In the genomic region with DNA sequence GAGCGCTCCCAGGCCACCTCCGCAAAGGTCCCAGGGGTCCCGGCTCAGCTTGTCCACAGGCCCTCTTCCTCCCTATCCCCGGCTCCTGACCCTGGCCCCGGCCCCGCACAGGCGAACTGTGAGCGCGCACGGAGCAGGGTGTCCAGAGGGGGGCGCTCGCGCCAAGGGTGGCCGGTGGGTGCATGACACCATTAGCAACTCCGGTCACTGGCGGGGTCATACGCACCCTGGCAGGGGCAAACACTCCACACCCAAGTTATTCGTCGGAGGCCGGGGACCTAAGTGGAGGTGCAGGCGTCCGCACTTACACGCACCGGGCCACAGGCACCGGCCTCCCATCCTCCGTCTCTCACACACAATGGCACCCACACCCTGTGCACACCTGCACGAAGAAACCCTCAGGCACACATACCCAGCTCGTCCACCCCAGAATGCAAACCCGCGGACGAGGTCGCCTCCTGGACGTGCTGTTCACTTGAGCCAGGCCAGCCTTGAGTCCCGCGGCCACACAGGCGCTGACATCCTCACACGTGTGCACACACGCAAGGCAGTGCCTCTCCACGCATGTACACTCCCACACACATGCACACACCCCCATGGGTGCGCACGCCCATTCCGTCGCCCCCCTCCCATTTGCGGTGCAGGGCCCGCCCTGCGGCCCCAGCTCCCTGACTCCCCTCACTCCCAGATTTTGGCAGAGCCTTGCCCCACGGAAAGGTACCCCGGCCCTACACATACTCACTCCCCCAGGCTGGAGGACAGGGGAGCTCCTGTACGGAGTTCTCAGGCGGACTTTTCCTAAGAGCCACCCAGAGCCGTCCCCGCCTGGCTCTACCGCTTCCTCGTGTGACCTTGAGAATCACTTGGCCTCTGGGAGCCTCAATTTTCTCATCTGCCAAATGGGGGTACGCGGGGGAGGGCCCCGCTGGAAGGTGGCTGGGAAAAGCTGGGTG, we compare ENCODE assay signal across 8 cellular contexts. TPM values are rescaled to one million over a fixed set of nuclear protein-coding genes. Genes with fewer than 3 reads are reported as not detected.
DNase-seq lines count a peak whose midpoint lies in the region; ATAC-seq and TF ChIP-seq lines count a peak whose summit lies in the region.

TSS of gene RASGRP2 (minus strand) at position 552 of the 953 bp plus-strand sequence. CDS start 1,276 bp downstream, outside the sequence.

- peaks cover 4 to 49% (median 28%) of the 10 kb centered on the region in 12 donors for H3K4me1 ChIP-seq in heart left ventricle

- H3K27ac ChIP-seq in heart left ventricle = peak within 1 kb of the TSS; percentile 80 to 98 (median 94)

- no peaks in the 10 kb centered on the region for H3K36me3 Mint-ChIP-seq in progenitor cell of endocrine pancreas (ENCODE audit: insufficient read depth)

- peak; percentile 43 to 57 (median 50) for ATAC-seq in heart left ventricle
- no peak for ATAC-seq in HG02938 (IDR thresholded peaks at IDR 0.05; ENCODE audit: unreplicated experiment)

- H3K27me3 Mint-ChIP-seq in progenitor cell of endocrine pancreas = peaks cover 70% of the 10 kb centered on the region

- peaks cover 8% of the 10 kb centered on the region for H3K4me1 Mint-ChIP-seq in progenitor cell of endocrine pancreas (ENCODE audit: low read depth)

- peak; percentile 57 to 88 (median 78) for TF ChIP-seq CTCF in heart left ventricle (IDR thresholded peaks at IDR 0.05)
- peak; percentile 53 for TF ChIP-seq CTCF in progenitor cell of endocrine pancreas (IDR thresholded peaks at IDR 0.05; ENCODE audit: unreplicated experiment)

- intact Hi-C loops in heart left ventricle (cut with DNase I) = loop anchor here in 6 of 10 donors (2.0 to 5.0 kb wide), 4 partner anchors 23 to 55 kb away; partner anchors contain the start of gene SF1 (in 5 of the 6)

- H3K27ac Mint-ChIP-seq in progenitor cell of endocrine pancreas = no peak within 1 kb of the TSS

- peak within 1 kb of the TSS; percentile 41 for H3K4me3 Mint-ChIP-seq in progenitor cell of endocrine pancreas (ENCODE audit: low read depth)

- H3K9me3 Mint-ChIP-seq in progenitor cell of endocrine pancreas (ENCODE audit: low read depth) = no peaks in the 10 kb centered on the region

- H3K4me3 ChIP-seq in heart left ventricle = peak within 1 kb of the TSS; percentile 32 to 88 (median 60)

- WGBS in heart left ventricle, 4 donors = 1 to 2% (median 1%) methylated on average over 33 to 57 of the region's 57 CpGs

- in situ Hi-C loops in SK-MEL-5 (cut with HindIII; ENCODE audit: low pct_unique_long_range_greater_than_20kb, low sequenced_read_pairs) = no loop called here

- H3K27me3 ChIP-seq in heart left ventricle = no peaks in the 10 kb centered on the region

- TF ChIP-seq POLR2A in heart left ventricle (IDR thresholded peaks at IDR 0.05) = no peak

- H3K9me3 ChIP-seq in heart left ventricle = no peaks in the 10 kb centered on the region

- DNase-seq in NK-92 treated with Interleukin-12 subunit alpha and Interleukin-12 subunit beta, amount 100 ng/mL, for 24 hours (lab: John Stamatoyannopoulos, UW) = peak; percentile 32
- DNase-seq in NK-92 (lab: John Stamatoyannopoulos, UW; ENCODE audit: unreplicated experiment) (no peak), SK-MEL-5 (ENCODE audit: low read depth, low spot score) (peak; percentile 40), heart left ventricle (peak; percentile 88 to 96 (median 90)), progenitor cell of endocrine pancreas (ENCODE audit: low spot score, unreplicated experiment) (no peak), ureter (ENCODE audit: low spot score) (peak; percentile 78)
- peak; percentile 77 for DNase-seq in activated naive CD4-positive, alpha-beta T cell treated with anti-CD3 and anti-CD28 coated beads, Interleukin-2, amount 50 U/mL, for 16 hours

- no peaks in the 10 kb centered on the region for H3K36me3 ChIP-seq in heart left ventricle

RNA-seq across cellular contexts. Expression of gene RASGRP2, which starts in this region (rescaled TPM):
- total RNA-seq in SK-MEL-5 (2014; rRNA removed; shearing (Covaris generic)) = 0.19 TPM in 1 of 2 replicates, not detected in the other
- polyA plus RNA-seq in SK-MEL-5 (2015; cell fraction: cytosol; rRNA removed) = 0.21 TPM in 1 of 2 replicates, not detected in the other
- 1.0 and 3.5 TPM in 2 replicates for polyA plus RNA-seq in SK-MEL-5 (2015; cell fraction: nucleus; rRNA removed)
- total RNA-seq in heart left ventricle (10 to 100 TPM; 22.2 to 34.0 (median 28.1) TPM), progenitor cell of endocrine pancreas (0.53 and 0.73 TPM in 2 replicates), ureter (23.3 TPM)
- 10 to 100 TPM; 16.2 to 78.9 TPM for polyA plus RNA-seq in heart left ventricle

Comparison
In these comparisons a context has a peak if more than half of its experiments do, and no peak if none do; other contexts are left out.
1. RNA of gene RASGRP2 (total RNA-seq): 22.2 to 34.0 TPM in heart left ventricle and 23.3 TPM in ureter (single experiment); 0.53 to 0.73 TPM in progenitor cell of endocrine pancreas and 0.19 TPM in SK-MEL-5; every median in the first group is over 10 times any median in the second.
2. DNase-seq: peak in NK-92 treated with Interleukin-12 subunit alpha and Interleukin-12 subunit beta, amount 100 ng/mL, for 24 hours (single experiment), SK-MEL-5 (single experiment), activated naive CD4-positive, alpha-beta T cell treated with anti-CD3 and anti-CD28 coated beads, Interleukin-2, amount 50 U/mL, for 16 hours (single experiment), heart left ventricle (5 of 5) and ureter (single experiment); none in NK-92 (single experiment) and progenitor cell of endocrine pancreas (single experiment).